10 cellular contexts compared by ENCODE assay signal in the genomic region with DNA sequence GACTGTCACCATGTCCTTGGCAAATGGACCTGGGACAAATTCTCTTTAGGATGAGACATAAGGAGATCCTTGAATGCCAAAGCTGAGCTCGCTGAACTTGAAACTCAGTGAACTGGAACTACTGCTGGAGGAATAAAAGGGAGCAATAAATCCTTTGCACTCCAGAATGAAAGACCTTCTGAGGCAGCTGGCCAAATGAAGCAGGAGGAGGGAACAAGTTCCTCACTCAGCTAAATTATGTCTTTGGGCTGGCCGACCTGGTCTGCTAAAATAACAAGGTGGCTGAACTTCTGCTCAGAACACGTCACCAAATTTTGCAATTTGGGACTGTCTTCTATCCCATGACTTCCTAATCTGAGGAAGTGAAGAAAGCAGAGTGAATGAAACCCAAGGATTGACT.
DNase-seq lines count a peak whose midpoint lies in the region; ATAC-seq and TF ChIP-seq lines count a peak whose summit lies in the region.
"Had no signal": no experiment of that assay in that cellular context is flagged by ENCODE, and none has a peak within 500 bp of the region (broad histone marks: within the 10 kb centered on the region; RNA-seq: fewer than 3 reads in every experiment).

No MANE protein-coding gene starts in this region.

- TF ChIP-seq POLR2A in spleen (IDR thresholded peaks at IDR 0.05), result no peak

- CTCF ChIA-PET in HEK293T (lab: Yijun Ruan, JAX), result no interaction called here

- intact Hi-C loops in spleen (cut with DNase I; ENCODE audit: low total_unique reads), result no loop called here

- 61 to 69% (median 64%) methylated on average over 3 of the region's 3 CpGs for WGBS in spleen, 5 donors

- H3K4me3 ChIP-seq in spleen, result no peak overlapping the region

- peak overlapping the region in 6 of 8 donors; percentile 1 to 68 (median 50) for H3K27ac ChIP-seq in spleen

- H3K27me3 ChIP-seq in spleen (replicated peaks in 1 of 7), result no peaks in the 10 kb centered on the region

- no peaks in the 10 kb centered on the region for H3K9me3 ChIP-seq in spleen

- no peaks in the 10 kb centered on the region for H3K36me3 ChIP-seq in spleen

- POLR2A ChIA-PET in HEK293T (lab: Yijun Ruan, JAX), result no interaction called here

- H3K4me1 ChIP-seq in spleen, result peaks cover 0 to 21% (median 7%) of the 10 kb centered on the region in 6 donors

- ATAC-seq in SK-N-SH treated with all-trans-retinoic acid at 6 μM for 48 hours, result peak; percentile 67
- ATAC-seq in HG03520 (IDR thresholded peaks at IDR 0.05; ENCODE audit: unreplicated experiment), result no peak

- DNase-seq in HEK293T (ENCODE audit: extremely low spot score) (peak; percentile 6), hippocampal formation (lab: John Stamatoyannopoulos, UW) (peak; percentile 8 to 36), spleen (no peak), NCI-H526 treated with DMSO at 0.1 percent for 48 hours (lab: John Stamatoyannopoulos, UW) (no peak), cortex of kidney (lab: John Stamatoyannopoulos, UW) (no peak)
- DNase-seq in stimulated activated CD4-positive, alpha-beta T cell treated with anti-CD3 and anti-CD28 coated beads, Interleukin-1b, Interleukin-23, amount 100 ng/mL, for 48 hours, result no peak
- DNase-seq: activated CD4-positive, alpha-beta T cell treated with anti-CD3 and anti-CD28 coated beads for 1 hour; stimulated activated CD4-positive, alpha-beta T cell treated with anti-CD3 and anti-CD28 coated beads, Interleukin-4, amount 100 ng/mL, for 1 hour had no signal

- no peak for TF ChIP-seq CTCF in spleen (IDR thresholded peaks at IDR 0.05 in 8 of 11, conservative IDR thresholded peaks at IDR 0.05 in 3 of 11)

TF ChIP-seq in HEK293T, 16 proteins besides CTCF, POLR2A, EP300 and RAD21:
- TF ChIP-seq TARDBP (IDR thresholded peaks at IDR 0.05) (no peak), ZNF384 (IDR thresholded peaks at IDR 0.05) (no peak), ELF4 (IDR thresholded peaks at IDR 0.05) (no peak), BHLHE40 (IDR thresholded peaks at IDR 0.05; ENCODE audit: borderline replicate concordance) (no peak), FOXA1 (IDR thresholded peaks at IDR 0.05) (no peak), HDGF (IDR thresholded peaks at IDR 0.05; ENCODE audit: borderline replicate concordance) (no peak), FOXK2 (IDR thresholded peaks at IDR 0.05) (no peak), L3MBTL2 (conservative IDR thresholded peaks at IDR 0.05) (no peak), SP1 (IDR thresholded peaks at IDR 0.05) (no peak), CTBP1 (IDR thresholded peaks at IDR 0.05; ENCODE audit: borderline replicate concordance) (no peak), NFRKB (IDR thresholded peaks at IDR 0.05) (no peak)
- TF ChIP-seq, protein P1, sequence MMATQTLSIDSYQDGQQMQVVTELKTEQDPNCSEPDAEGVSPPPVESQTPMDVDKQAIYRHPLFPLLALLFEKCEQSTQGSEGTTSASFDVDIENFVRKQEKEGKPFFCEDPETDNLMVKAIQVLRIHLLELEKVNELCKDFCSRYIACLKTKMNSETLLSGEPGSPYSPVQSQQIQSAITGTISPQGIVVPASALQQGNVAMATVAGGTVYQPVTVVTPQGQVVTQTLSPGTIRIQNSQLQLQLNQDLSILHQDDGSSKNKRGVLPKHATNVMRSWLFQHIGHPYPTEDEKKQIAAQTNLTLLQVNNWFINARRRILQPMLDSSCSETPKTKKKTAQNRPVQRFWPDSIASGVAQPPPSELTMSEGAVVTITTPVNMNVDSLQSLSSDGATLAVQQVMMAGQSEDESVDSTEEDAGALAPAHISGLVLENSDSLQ (IDR thresholded peaks at IDR 0.05), result no peak

TF ChIP-seq in SK-N-SH treated with all-trans-retinoic acid at 6 μM for 48 hours, 23 proteins besides CTCF, POLR2A, EP300 and RAD21 (continues in another document):
- TF ChIP-seq ZFP30 (CRISPR knock-in tag; IDR thresholded peaks at IDR 0.05), result no peak
- TF ChIP-seq ESRRG (CRISPR knock-in tag; IDR thresholded peaks at IDR 0.05), result no peak
- TF ChIP-seq ISL1 (CRISPR knock-in tag; IDR thresholded peaks at IDR 0.05), result no peak
- no peak for TF ChIP-seq TOX (CRISPR knock-in tag; IDR thresholded peaks at IDR 0.05; ENCODE audit: borderline replicate concordance)
- TF ChIP-seq RARB (CRISPR knock-in tag; IDR thresholded peaks at IDR 0.05), result no peak
- TF ChIP-seq CSDC2 (CRISPR knock-in tag; IDR thresholded peaks at IDR 0.05), result no peak
- no peak for TF ChIP-seq ZFP3 (CRISPR knock-in tag; IDR thresholded peaks at IDR 0.05)
- TF ChIP-seq ARNTL (CRISPR knock-in tag; IDR thresholded peaks at IDR 0.05; ENCODE audit: borderline replicate concordance, low read depth), result no peak
- TF ChIP-seq BACH2 (CRISPR knock-in tag; IDR thresholded peaks at IDR 0.05; ENCODE audit: borderline replicate concordance), result no peak
- TF ChIP-seq, protein P2, sequence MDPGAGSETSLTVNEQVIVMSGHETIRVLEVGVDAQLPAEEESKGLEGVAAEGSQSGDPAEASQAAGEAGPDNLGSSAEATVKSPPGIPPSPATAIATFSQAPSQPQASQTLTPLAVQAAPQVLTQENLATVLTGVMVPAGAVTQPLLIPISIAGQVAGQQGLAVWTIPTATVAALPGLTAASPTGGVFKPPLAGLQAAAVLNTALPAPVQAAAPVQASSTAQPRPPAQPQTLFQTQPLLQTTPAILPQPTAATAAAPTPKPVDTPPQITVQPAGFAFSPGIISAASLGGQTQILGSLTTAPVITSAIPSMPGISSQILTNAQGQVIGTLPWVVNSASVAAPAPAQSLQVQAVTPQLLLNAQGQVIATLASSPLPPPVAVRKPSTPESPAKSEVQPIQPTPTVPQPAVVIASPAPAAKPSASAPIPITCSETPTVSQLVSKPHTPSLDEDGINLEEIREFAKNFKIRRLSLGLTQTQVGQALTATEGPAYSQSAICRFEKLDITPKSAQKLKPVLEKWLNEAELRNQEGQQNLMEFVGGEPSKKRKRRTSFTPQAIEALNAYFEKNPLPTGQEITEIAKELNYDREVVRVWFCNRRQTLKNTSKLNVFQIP (CRISPR knock-in tag; IDR thresholded peaks at IDR 0.05; ENCODE audit: borderline replicate concordance, low read depth), result no peak
- TF ChIP-seq PPARA (CRISPR knock-in tag; IDR thresholded peaks at IDR 0.05; ENCODE audit: borderline replicate concordance), result no peak
- TF ChIP-seq ZNF70 (CRISPR knock-in tag; IDR thresholded peaks at IDR 0.05), result no peak
- TF ChIP-seq, protein P3, sequence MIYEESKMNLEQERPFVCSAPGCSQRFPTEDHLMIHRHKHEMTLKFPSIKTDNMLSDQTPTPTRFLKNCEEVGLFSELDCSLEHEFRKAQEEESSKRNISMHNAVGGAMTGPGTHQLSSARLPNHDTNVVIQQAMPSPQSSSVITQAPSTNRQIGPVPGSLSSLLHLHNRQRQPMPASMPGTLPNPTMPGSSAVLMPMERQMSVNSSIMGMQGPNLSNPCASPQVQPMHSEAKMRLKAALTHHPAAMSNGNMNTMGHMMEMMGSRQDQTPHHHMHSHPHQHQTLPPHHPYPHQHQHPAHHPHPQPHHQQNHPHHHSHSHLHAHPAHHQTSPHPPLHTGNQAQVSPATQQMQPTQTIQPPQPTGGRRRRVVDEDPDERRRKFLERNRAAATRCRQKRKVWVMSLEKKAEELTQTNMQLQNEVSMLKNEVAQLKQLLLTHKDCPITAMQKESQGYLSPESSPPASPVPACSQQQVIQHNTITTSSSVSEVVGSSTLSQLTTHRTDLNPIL (CRISPR knock-in tag; IDR thresholded peaks at IDR 0.05; ENCODE audit: low read depth), result no peak
- TF ChIP-seq, protein P4, sequence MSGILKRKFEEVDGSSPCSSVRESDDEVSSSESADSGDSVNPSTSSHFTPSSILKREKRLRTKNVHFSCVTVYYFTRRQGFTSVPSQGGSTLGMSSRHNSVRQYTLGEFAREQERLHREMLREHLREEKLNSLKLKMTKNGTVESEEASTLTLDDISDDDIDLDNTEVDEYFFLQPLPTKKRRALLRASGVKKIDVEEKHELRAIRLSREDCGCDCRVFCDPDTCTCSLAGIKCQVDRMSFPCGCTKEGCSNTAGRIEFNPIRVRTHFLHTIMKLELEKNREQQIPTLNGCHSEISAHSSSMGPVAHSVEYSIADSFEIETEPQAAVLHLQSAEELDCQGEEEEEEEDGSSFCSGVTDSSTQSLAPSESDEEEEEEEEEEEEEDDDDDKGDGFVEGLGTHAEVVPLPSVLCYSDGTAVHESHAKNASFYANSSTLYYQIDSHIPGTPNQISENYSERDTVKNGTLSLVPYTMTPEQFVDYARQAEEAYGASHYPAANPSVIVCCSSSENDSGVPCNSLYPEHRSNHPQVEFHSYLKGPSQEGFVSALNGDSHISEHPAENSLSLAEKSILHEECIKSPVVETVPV (CRISPR knock-in tag; IDR thresholded peaks at IDR 0.05), result no peak
- no peak for TF ChIP-seq OSR1 (CRISPR knock-in tag; IDR thresholded peaks at IDR 0.05)
- TF ChIP-seq, protein P5, sequence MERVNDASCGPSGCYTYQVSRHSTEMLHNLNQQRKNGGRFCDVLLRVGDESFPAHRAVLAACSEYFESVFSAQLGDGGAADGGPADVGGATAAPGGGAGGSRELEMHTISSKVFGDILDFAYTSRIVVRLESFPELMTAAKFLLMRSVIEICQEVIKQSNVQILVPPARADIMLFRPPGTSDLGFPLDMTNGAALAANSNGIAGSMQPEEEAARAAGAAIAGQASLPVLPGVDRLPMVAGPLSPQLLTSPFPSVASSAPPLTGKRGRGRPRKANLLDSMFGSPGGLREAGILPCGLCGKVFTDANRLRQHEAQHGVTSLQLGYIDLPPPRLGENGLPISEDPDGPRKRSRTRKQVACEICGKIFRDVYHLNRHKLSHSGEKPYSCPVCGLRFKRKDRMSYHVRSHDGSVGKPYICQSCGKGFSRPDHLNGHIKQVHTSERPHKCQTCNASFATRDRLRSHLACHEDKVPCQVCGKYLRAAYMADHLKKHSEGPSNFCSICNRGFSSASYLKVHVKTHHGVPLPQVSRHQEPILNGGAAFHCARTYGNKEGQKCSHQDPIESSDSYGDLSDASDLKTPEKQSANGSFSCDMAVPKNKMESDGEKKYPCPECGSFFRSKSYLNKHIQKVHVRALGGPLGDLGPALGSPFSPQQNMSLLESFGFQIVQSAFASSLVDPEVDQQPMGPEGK (CRISPR knock-in tag; IDR thresholded peaks at IDR 0.05; ENCODE audit: borderline replicate concordance), result no peak

Comparison
In these comparisons a context has a peak if more than half of its experiments do, and no peak if none do; other contexts are left out.
1. DNase-seq: peak in HEK293T (single experiment) and hippocampal formation (2 of 2); none in spleen (single experiment), NCI-H526 treated with DMSO at 0.1 percent for 48 hours (single experiment), stimulated activated CD4-positive, alpha-beta T cell treated with anti-CD3 and anti-CD28 coated beads, Interleukin-1b, Interleukin-23, amount 100 ng/mL, for 48 hours (single experiment) and cortex of kidney (single experiment).